ENCODE assay signal across 13 cellular contexts in genomic region chr2:104845552-104845931, GRCh38. TPM values are rescaled to one million over a fixed set of nuclear protein-coding genes. Genes with fewer than 3 reads are reported as not detected.
DNase-seq lines count a peak whose midpoint lies in the region; ATAC-seq, FAIRE-seq and TF ChIP-seq lines count a peak whose summit lies in the region.
"Had no signal": no experiment of that assay in that cellular context is flagged by ENCODE, and none has a peak within 500 bp of the region (broad histone marks: within the 10 kb centered on the region; RNA-seq: fewer than 3 reads in every experiment).

No MANE protein-coding gene starts in this region.

- H2BK20ac ChIP-seq in H1 (ENCODE audit: low read length) = no peak overlapping the region; the same call in 1 of the 2 replicates

- in situ Hi-C loops in GM13976 (cut with MboI; ENCODE audit: low sequenced_read_pairs, unreplicated experiment) = no loop called here

- peaks cover 9 to 34% (median 19%) of the 10 kb centered on the region in 4 donors for H3K4me1 Mint-ChIP-seq in naive thymus-derived CD8-positive, alpha-beta T cell

- H3K27me3 ChIP-seq in HUES6 (ENCODE audit: control insufficient read depth, insufficient read depth, low read length) (peaks cover 100% of the 10 kb centered on the region), H1 (replicated peaks in 1 of 4; ENCODE audit: control insufficient read depth in 3 of 4, extremely low read depth in 1 of 4, insufficient read depth in 3 of 4, low read length in 3 of 4) (peaks cover 60 to 99% (median 81%) of the 10 kb centered on the region in 4 experiments)

- H3K4me3 Mint-ChIP-seq in naive thymus-derived CD8-positive, alpha-beta T cell = peak overlapping the region in 8 of 10 donors; percentile 23 to 81 (median 45)

- TF ChIP-seq RAD21 in H1 (IDR thresholded peaks at IDR 0.05 in 1 of 2, conservative IDR thresholded peaks at IDR 0.05 in 1 of 2; ENCODE audit: low read depth in 2 of 2, low read length in 2 of 2) = no peak

- H3K9me3 ChIP-seq in HUES6 (ENCODE audit: control insufficient read depth, insufficient read depth, low read depth, low read length) (no peaks in the 10 kb centered on the region), H1 (ENCODE audit: insufficient read depth in 2 of 2, low read depth in 1 of 2, low read length in 1 of 2) (no peaks in the 10 kb centered on the region)

- TF ChIP-seq POLR2A in H1 (IDR thresholded peaks at IDR 0.05; ENCODE audit: control extremely low read depth in 1 of 2, low read depth in 2 of 2, low read length in 2 of 2) = no peak

- ATAC-seq in naive thymus-derived CD8-positive, alpha-beta T cell = no peak
- ATAC-seq in GM21825 (IDR thresholded peaks at IDR 0.05; ENCODE audit: unreplicated experiment) = no peak

- H3K4me1 ChIP-seq in HUES6 (ENCODE audit: control insufficient read depth, insufficient read depth, low read length) (peaks cover 41% of the 10 kb centered on the region), H1 (replicated peaks in 1 of 4; ENCODE audit: control insufficient read depth in 3 of 4, insufficient read depth in 4 of 4, low read length in 3 of 4) (peaks cover 13 to 41% (median 23%) of the 10 kb centered on the region in 4 experiments)

- no peaks in the 10 kb centered on the region for H3K79me2 ChIP-seq in H1 (ENCODE audit: control insufficient read depth in 1 of 2, insufficient read depth in 2 of 2, low read length in 2 of 2)

- no peak overlapping the region for H3K4ac ChIP-seq in H1 (replicated peaks; ENCODE audit: insufficient read length, low read depth, low read length)

- no peak overlapping the region for H2BK15ac ChIP-seq in H1 (ENCODE audit: low read length)

- no peak overlapping the region for H3K18ac ChIP-seq in H1 (ENCODE audit: extremely low read depth, low read length)

- no peak overlapping the region for H3K23ac ChIP-seq in H1 (ENCODE audit: insufficient read length)

- no peaks in the 10 kb centered on the region for H3K36me3 Mint-ChIP-seq in naive thymus-derived CD8-positive, alpha-beta T cell

- H3K4me3 ChIP-seq in HUES6 (ENCODE audit: low read depth, low read length) = peak overlapping the region; percentile 53
- peak overlapping the region; percentile 37 to 75 (median 46) for H3K4me3 ChIP-seq in H1 (ENCODE audit: extremely low read depth in 1 of 4, insufficient read depth in 2 of 4, low read depth in 3 of 4, low read length in 4 of 4)
- H3K4me3 ChIP-seq: lung had no signal

- CTCF ChIA-PET in H1 (lab: Charles Lee; ENCODE audit: partially characterized antibody) = interaction anchor here (1.1 to 2.1 kb wide), 4 partner anchors 13 to 101 kb away, joined by 3 to 16 read pairs (median 7); no protein-coding TSS in a partner anchor

- H4K8ac ChIP-seq in H1 (ENCODE audit: extremely low read depth, insufficient read depth, low read length) = no peak overlapping the region

- no peak overlapping the region for H2AK5ac ChIP-seq in H1 (ENCODE audit: low read depth, low read length)

- H4K5ac ChIP-seq in H1 (ENCODE audit: insufficient read length, low read depth, low read length) = no peak overlapping the region

- no peaks in the 10 kb centered on the region for H3K79me1 ChIP-seq in H1 (ENCODE audit: low read depth, low read length)

- TF ChIP-seq CTCF in H1 (IDR thresholded peaks at IDR 0.05; ENCODE audit: control extremely low read depth in 1 of 3, insufficient read depth in 1 of 3, low read depth in 1 of 3, low read length in 3 of 3) (no peak), GM13976 (IDR thresholded peaks at IDR 0.05; ENCODE audit: borderline replicate concordance, control extremely low read depth, extremely low read depth, insufficient read depth, missing control alignments) (no peak)

- peak overlapping the region; percentile 85 to 86 for H3K4me2 ChIP-seq in H1 (ENCODE audit: insufficient read depth in 1 of 2, low read depth in 2 of 2, low read length in 2 of 2)

- H3K27me3 Mint-ChIP-seq in naive thymus-derived CD8-positive, alpha-beta T cell = peaks cover 50 to 85% (median 75%) of the 10 kb centered on the region in 5 donors

- no peak for FAIRE-seq in H1 (lab: Jason Lieb, UNC)

- POLR2A ChIA-PET in H1 (lab: Charles Lee; ENCODE audit: partially characterized antibody) = interaction anchor here (1.4 to 1.5 kb wide), 2 partner anchors 11 to 17 kb away, joined by 3 read pairs; no protein-coding TSS in a partner anchor
- POLR2A ChIA-PET in naive thymus-derived CD8-positive, alpha-beta T cell (lab: Charles Lee) = no interaction called here

- H3K23me2 ChIP-seq in H1 (ENCODE audit: low read depth, low read length) = peaks cover 18% of the 10 kb centered on the region

- TF ChIP-seq EP300 in H1 (IDR thresholded peaks at IDR 0.05; ENCODE audit: borderline replicate concordance in 1 of 2, low read depth in 2 of 2, low read length in 2 of 2) = no peak

- WGBS in H1 (ENCODE audit: extremely low coverage in 1 of 2, insufficient coverage in 1 of 2, insufficient read length in 1 of 2, insufficient replicate concordance in 2 of 2, low coverage in 1 of 2, low lambda C conversion rate in 2 of 2, missing lambda C conversion rate in 1 of 2), 2 experiments = 1% methylated on average over 13 of the region's 13 CpGs; no CpG with 5 or more reads in 1 of the 2 experiments

- H2BK5ac ChIP-seq in H1 (ENCODE audit: low read depth, low read length) = 0 out of 2 replicates have a peak overlapping the region, but pooled peaks have one; percentile 35

- no peak overlapping the region for H2AFZ ChIP-seq in H1 (ENCODE audit: low read length)

- H4K91ac ChIP-seq in H1 (replicated peaks; ENCODE audit: insufficient read length, low read length) = no peak overlapping the region

- peak overlapping the region in 1 of 10 donors; percentile 34 for H3K27ac Mint-ChIP-seq in naive thymus-derived CD8-positive, alpha-beta T cell
- H3K27ac Mint-ChIP-seq: CD14-positive monocyte had no signal

- H2BK12ac ChIP-seq in H1 (ENCODE audit: low read depth, low read length) = peak overlapping the region; percentile 19; the same call in 1 of the 2 replicates

- no peak overlapping the region for H2BK120ac ChIP-seq in H1 (replicated peaks; ENCODE audit: low read depth, low read length)

- peaks cover 0 to 4% of the 10 kb centered on the region in 2 experiments for H4K20me1 ChIP-seq in H1 (replicated peaks in 1 of 2; ENCODE audit: control insufficient read depth in 1 of 2, insufficient read depth in 2 of 2, low read length in 2 of 2)

- peaks cover 0 to 5% (median 0%) of the 10 kb centered on the region in 9 donors for H3K9me3 Mint-ChIP-seq in naive thymus-derived CD8-positive, alpha-beta T cell

- no peak overlapping the region for H3K27ac ChIP-seq in HUES6 (ENCODE audit: low read depth, low read length)
- H3K27ac ChIP-seq in H1 (ENCODE audit: low read depth, low read length) = no peak overlapping the region

- H3K36me3 ChIP-seq in HUES6 (ENCODE audit: control insufficient read depth, insufficient read depth, low read length) (no peaks in the 10 kb centered on the region), H1 (ENCODE audit: control insufficient read depth in 2 of 4, insufficient read depth in 4 of 4, low read length in 3 of 4) (no peaks in the 10 kb centered on the region)

- H3K9ac ChIP-seq in HUES6 (ENCODE audit: low read length) (peak overlapping the region; percentile 3), H1 (replicated peaks in 1 of 4; ENCODE audit: extremely low read depth in 1 of 4, low read depth in 3 of 4, low read length in 3 of 4) (peak overlapping the region in 2 of 4 experiments; percentile 38 to 46; a peak in 3 of 7 replicates)

- DNase-seq in Ammon's horn (ENCODE audit: low spot score) = peak; percentile 24
- no peak for DNase-seq in H1 (ENCODE audit: low read depth in 1 of 2, low spot score in 2 of 2)
- DNase-seq in naive thymus-derived CD8-positive, alpha-beta T cell = no peak
- DNase-seq in GM13976 (ENCODE audit: low spot score) = no peak
- no peak for DNase-seq in stimulated activated CD4-positive, alpha-beta T cell treated with anti-CD3 and anti-CD28 coated beads, Interleukin-2, amount 100 ng/mL, for 48 hours
- DNase-seq in NCI-H2171 (lab: John Stamatoyannopoulos, UW) = no peak
- DNase-seq: activated naive CD4-positive, alpha-beta T cell; NCI-H2107 had no signal

- H3K14ac ChIP-seq in H1 (ENCODE audit: insufficient read length) = no peak overlapping the region

- H3K56ac ChIP-seq in H1 (replicated peaks; ENCODE audit: insufficient read length, low read depth, low read length) = no peak overlapping the region

TF ChIP-seq in H1, 55 proteins besides CTCF, POLR2A, EP300 and RAD21:
- TF ChIP-seq KDM1A (IDR thresholded peaks at IDR 0.05; ENCODE audit: borderline replicate concordance, low read length) (0 out of 2 replicates have a peak, but pooled peaks have one; percentile 39), POLR2AphosphoS5 (IDR thresholded peaks at IDR 0.05; ENCODE audit: low read depth, low read length) (no peak), PHF8 (conservative IDR thresholded peaks at IDR 0.05; ENCODE audit: low read depth, low read length) (0 out of 2 replicates have a peak, but pooled peaks have one; percentile 15)
TF ChIP-seq in H1: peak in this region for 2.

RNA-seq across cellular contexts. Expression of gene POU3F3, which starts 8.4 kb away (rescaled TPM):
- 0.09 and 0.10 TPM in 2 replicates for total RNA-seq in H1 (2021; fragmentation: NEBNext Ultra II Directional; extraction: Animal tissue kit (Norgen Biotek cat#: 25700))
- polyA plus RNA-seq in H1 (2011; rRNA removed) = 0.02 TPM in 1 of 2 replicates, not detected in the other
- polyA plus RNA-seq in H1 (2011; cell fraction: cytosol; rRNA removed) = not detected
- polyA plus RNA-seq in H1 (2011; cell fraction: nucleus; rRNA removed) = 0.03 TPM
- polyA plus RNA-seq in H1 (2012, experiment 1 of 2) = 0.05 TPM in 2 of 4 replicates, not detected in the others
- polyA plus RNA-seq in H1 (2012, experiment 2 of 2) = not detected
- polyA plus RNA-seq in H1 (2013, experiment 1 of 2) = 0.10 TPM
- 0.04 TPM for polyA plus RNA-seq in H1 (2013, experiment 2 of 2)
- not detected in 2 replicates for polyA minus RNA-seq in H1 (2011; rRNA and poly(A)+ RNA removed)
- not detected for polyA minus RNA-seq in H1 (2011; cell fraction: cytosol; rRNA and poly(A)+ RNA removed)
- polyA minus RNA-seq in H1 (2011; cell fraction: nucleus; rRNA and poly(A)+ RNA removed) = not detected
- not detected for total RNA-seq in naive thymus-derived CD8-positive, alpha-beta T cell
- polyA plus RNA-seq in naive thymus-derived CD8-positive, alpha-beta T cell = not detected
- total RNA-seq: fibroblast of villous mesenchyme had no signal
- polyA plus RNA-seq: CD14-positive monocyte, lung had no signal
